8 cellular contexts compared by ENCODE assay signal in genomic region chr11:1389103-1389931, GRCh38. TPM values are rescaled to one million over a fixed set of nuclear protein-coding genes. Genes with fewer than 3 reads are reported as not detected.
DNase-seq lines count a peak whose midpoint lies in the region; ATAC-seq and TF ChIP-seq lines count a peak whose summit lies in the region.

No MANE protein-coding gene starts in this region.

- BruUV-seq in A673 (replicated peaks; lab: Mats Ljungman, UMichigan) = no TSS peak

- peak; percentile 96 for DNase-seq in A673 (ENCODE audit: low spot score)
- peak; percentile 89 to 99 for DNase-seq in NCI-H446 (lab: John Stamatoyannopoulos, UW)
- peak; percentile 98 for DNase-seq in activated CD4-positive, alpha-beta T cell treated with anti-CD3 and anti-CD28 coated beads, Interleukin-2, amount 10 ng/mL, durations not matched to agents 24 days and 14 days
- peak; percentile 91 for DNase-seq in colonic mucosa
- DNase-seq in stimulated activated CD4-positive, alpha-beta T cell treated with anti-CD3 and anti-CD28 coated beads, Interleukin-1b, Interleukin-23, amount 100 ng/mL, for 1 hour (ENCODE audit: low read depth in 2 of 2) = peak; percentile 90 to 91

- ATAC-seq in GM18909 (IDR thresholded peaks at IDR 0.05; ENCODE audit: poor library complexity, unreplicated experiment) (peak; percentile 93), HG03196 (IDR thresholded peaks at IDR 0.05; ENCODE audit: unreplicated experiment) (peak; percentile 81)

- intact Hi-C loops in A673 (cut with micrococcal nuclease; ENCODE audit: unreplicated experiment) = no loop called here
- intact Hi-C loops in activated CD4-positive, alpha-beta T cell treated with anti-CD3 and anti-CD28 coated beads, Interleukin-2, amount 10 ng/mL, durations not matched to agents 24 days and 14 days (cut with micrococcal nuclease) = loop anchor here (2.0 to 10.0 kb wide), 2 partner anchors 53 to 185 kb away; partner anchors contain the start of gene DUSP8
- intact Hi-C loops in colonic mucosa (cut with DNase I) = no loop called here

- H3K4me1 ChIP-seq in A673 (ENCODE audit: insufficient read depth, low read length, poor library complexity, severe bottlenecking) (peaks cover 14% of the 10 kb centered on the region), colonic mucosa (peaks cover 6% of the 10 kb centered on the region)

- H3K27me3 Mint-ChIP-seq in activated CD4-positive, alpha-beta T cell treated with anti-CD3 and anti-CD28 coated beads, Interleukin-2, amount 10 ng/mL, durations not matched to agents 24 days and 14 days = peaks cover 42% of the 10 kb centered on the region

- TF ChIP-seq CTCF in A673 (conservative IDR thresholded peaks at IDR 0.05; ENCODE audit: low read depth, low read length) (no peak), colonic mucosa (IDR thresholded peaks at IDR 0.05) (no peak)

- H3K9me3 ChIP-seq in A673 (ENCODE audit: low read depth, low read length, poor library complexity, severe bottlenecking) = no peaks in the 10 kb centered on the region
- no peaks in the 10 kb centered on the region for H3K9me3 ChIP-seq in colonic mucosa

- H3K4me3 Mint-ChIP-seq in activated CD4-positive, alpha-beta T cell treated with anti-CD3 and anti-CD28 coated beads, Interleukin-2, amount 10 ng/mL, durations not matched to agents 24 days and 14 days = peak overlapping the region; percentile 59

- H3K27ac Mint-ChIP-seq in activated CD4-positive, alpha-beta T cell treated with anti-CD3 and anti-CD28 coated beads, Interleukin-2, amount 10 ng/mL, durations not matched to agents 24 days and 14 days = no peak overlapping the region

- H3K4me1 Mint-ChIP-seq in activated CD4-positive, alpha-beta T cell treated with anti-CD3 and anti-CD28 coated beads, Interleukin-2, amount 10 ng/mL, durations not matched to agents 24 days and 14 days = peaks cover 10% of the 10 kb centered on the region

- CTCF ChIA-PET in A673 (lab: Charles Lee) = no interaction called here

- no peaks in the 10 kb centered on the region for H3K36me3 ChIP-seq in A673 (ENCODE audit: insufficient read depth, low read length, poor library complexity, severe bottlenecking)
- H3K36me3 ChIP-seq in colonic mucosa = no peaks in the 10 kb centered on the region

- H3K4me3 ChIP-seq in A673 (ENCODE audit: low read depth, low read length, poor library complexity, severe bottlenecking) (peak overlapping the region; percentile 43), colonic mucosa (peak overlapping the region; percentile 45)

- H3K27me3 ChIP-seq in A673 (replicated peaks; ENCODE audit: insufficient read depth, low read depth, low read length, poor library complexity) (peaks cover 17% of the 10 kb centered on the region), colonic mucosa (peaks cover 41% of the 10 kb centered on the region), layer of hippocampus (ENCODE audit: control insufficient read depth, insufficient read depth, low read length) (peaks cover 3% of the 10 kb centered on the region)

- H3K9ac ChIP-seq in colonic mucosa (ENCODE audit: low read depth in 2 of 2, low read length in 2 of 2) = peak overlapping the region; percentile 34 to 66

- H3K9me3 Mint-ChIP-seq in activated CD4-positive, alpha-beta T cell treated with anti-CD3 and anti-CD28 coated beads, Interleukin-2, amount 10 ng/mL, durations not matched to agents 24 days and 14 days = no peaks in the 10 kb centered on the region

- H3K27ac ChIP-seq in A673 (ENCODE audit: low read depth, low read length, poor library complexity, severe bottlenecking) (no peak overlapping the region), colonic mucosa (peak overlapping the region; percentile 40), layer of hippocampus (ENCODE audit: low read depth, low read length) (peak overlapping the region; percentile 57)

- H3K36me3 Mint-ChIP-seq in activated CD4-positive, alpha-beta T cell treated with anti-CD3 and anti-CD28 coated beads, Interleukin-2, amount 10 ng/mL, durations not matched to agents 24 days and 14 days (ENCODE audit: low read depth) = no peaks in the 10 kb centered on the region

- POLR2A ChIA-PET in A673 (lab: Charles Lee; ENCODE audit: low non-redundant PET) = no interaction called here

RNA-seq across cellular contexts. Expression of gene BRSK2, which starts 0.4 kb away (rescaled TPM):
- 2.2 and 3.6 TPM in 2 replicates for total RNA-seq in A673 (2021)
- 0.84 and 0.97 TPM in 2 replicates for total RNA-seq in activated CD4-positive, alpha-beta T cell treated with anti-CD3 and anti-CD28 coated beads, Interleukin-2, amount 10 ng/mL, durations not matched to agents 24 days and 14 days
- total RNA-seq in colonic mucosa = 1 to 10 TPM in 1 of 2 donors, under 1 TPM in 1; 0.52 to 1.2 TPM
